Comparison of ENCODE assay signal across 23 cellular contexts in the genomic region with DNA sequence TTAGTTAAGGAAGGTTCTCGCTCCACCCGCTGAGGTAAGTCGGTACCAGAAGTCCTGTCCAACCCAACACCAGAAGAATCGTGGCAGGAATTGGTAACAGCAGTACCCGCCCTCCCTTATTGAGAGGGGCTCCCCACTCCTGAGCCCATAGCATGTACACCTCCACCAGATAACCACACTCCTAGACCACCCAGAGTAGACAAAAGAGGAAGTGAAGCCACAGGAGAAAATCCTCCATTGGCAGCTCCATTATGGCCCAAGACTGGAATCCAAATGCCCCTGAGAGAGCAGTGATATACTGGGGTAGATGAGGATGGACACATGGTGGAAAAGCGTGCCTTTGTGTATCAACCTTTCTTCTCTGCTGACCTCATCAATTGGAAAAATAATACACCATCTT.
DNase-seq lines count a peak whose midpoint lies in the region; ATAC-seq and TF ChIP-seq lines count a peak whose summit lies in the region.
"Had no signal": no experiment of that assay in that cellular context is flagged by ENCODE, and none has a peak within 500 bp of the region (broad histone marks: within the 10 kb centered on the region; RNA-seq: fewer than 3 reads in every experiment).

No MANE protein-coding gene starts in this region.

- peak overlapping the region; percentile 84 to 94 (median 88) for H3K4me3 Mint-ChIP-seq in IgD-negative memory B cell
- peak overlapping the region; percentile 83 for H3K4me3 Mint-ChIP-seq in activated B cell treated with CpG ODN at 0.5 μM for 24 hours
- H3K4me3 Mint-ChIP-seq in neural crest cell, result no peak overlapping the region
- H3K4me3 Mint-ChIP-seq: CD4-positive, alpha-beta memory T cell; T-cell had no signal

- CTCF ChIA-PET in activated B cell treated with CpG ODN at 0.5 μM for 24 hours (lab: Charles Lee), result no interaction called here

- H3K4me3 ChIP-seq in GM08714 (ENCODE audit: low read length), result peak overlapping the region; percentile 65; the same call in 1 of the 2 replicates
- H3K4me3 ChIP-seq: PC-9, SJSA1 had no signal

- TF ChIP-seq CTCF in activated B cell treated with CpG ODN at 0.5 μM for 24 hours (IDR thresholded peaks at IDR 0.05), result no peak
- no peak for TF ChIP-seq CTCF in neural crest cell (conservative IDR thresholded peaks at IDR 0.05)

- intact Hi-C loops in activated B cell treated with CpG ODN at 0.5 μM for 24 hours (cut with micrococcal nuclease), result loop anchor here (2.0 to 10.0 kb wide), 5 partner anchors 16 to 1010 kb away; a partner anchor contains a TSS

- H3K4me1 Mint-ChIP-seq in IgD-negative memory B cell, result peaks cover 69 to 91% (median 75%) of the 10 kb centered on the region in 3 donors
- peaks cover 97% of the 10 kb centered on the region for H3K4me1 Mint-ChIP-seq in activated B cell treated with CpG ODN at 0.5 μM for 24 hours
- no peaks in the 10 kb centered on the region for H3K4me1 Mint-ChIP-seq in neural crest cell
- H3K4me1 Mint-ChIP-seq: CD4-positive, alpha-beta memory T cell had no signal

- ATAC-seq in activated B cell treated with CpG ODN at 0.5 μM for 24 hours (ENCODE audit: low read depth), result no peak
- ATAC-seq: Right ventricle myocardium inferior, T-cell had no signal

- H3K9me3 Mint-ChIP-seq in IgD-negative memory B cell (peaks cover 0 to 4% (median 2%) of the 10 kb centered on the region in 3 donors), activated B cell treated with CpG ODN at 0.5 μM for 24 hours (peaks cover 6% of the 10 kb centered on the region), neural crest cell (no peaks in the 10 kb centered on the region)
- H3K9me3 Mint-ChIP-seq: T-cell had no signal

- H3K27me3 Mint-ChIP-seq in IgD-negative memory B cell, result no peaks in the 10 kb centered on the region
- no peaks in the 10 kb centered on the region for H3K27me3 Mint-ChIP-seq in activated B cell treated with CpG ODN at 0.5 μM for 24 hours
- H3K27me3 Mint-ChIP-seq in neural crest cell (ENCODE audit: low read depth), result peaks cover 12% of the 10 kb centered on the region

- DNase-seq in activated B cell treated with CpG ODN at 0.5 μM for 24 hours (no peak), neural crest cell (ENCODE audit: low read depth, low spot score) (no peak), NCI-H446 treated with DMSO at 0.1 percent for 48 hours (lab: John Stamatoyannopoulos, UW) (no peak), anterior cingulate cortex (lab: John Stamatoyannopoulos, UW) (no peak), NCI-H2029 treated with DMSO at 0.1 percent for 48 hours (lab: John Stamatoyannopoulos, UW) (no peak)
- DNase-seq: AML-193; C1 segment of cervical spinal cord; CD4-positive, alpha-beta memory T cell; COR-L47; DMS53; KBM-7; NCI-H1092 treated with DMSO at 0.1 percent for 48 hours; NCI-H1436; NCI-H187 treated with DMSO at 0.1 percent for 48 hours; NCI-H2107; NCI-H524 treated with DMSO at 0.1 percent for 48 hours; NCI-H774; PC-9; T-cell had no signal

- POLR2A ChIA-PET in activated B cell treated with CpG ODN at 0.5 μM for 24 hours (lab: Charles Lee), result interaction anchor here (1.0 kb wide), 1 partner anchor 364 kb away, joined by 4 read pairs; no protein-coding TSS in a partner anchor

- peaks cover 12% of the 10 kb centered on the region for H3K36me3 Mint-ChIP-seq in IgD-negative memory B cell
- H3K36me3 Mint-ChIP-seq in activated B cell treated with CpG ODN at 0.5 μM for 24 hours (ENCODE audit: low read depth), result peaks cover 35% of the 10 kb centered on the region
- H3K36me3 Mint-ChIP-seq in neural crest cell (ENCODE audit: low read depth), result no peaks in the 10 kb centered on the region
- H3K36me3 Mint-ChIP-seq: CD4-positive, alpha-beta memory T cell; T-cell had no signal

- H3K27ac Mint-ChIP-seq in IgD-negative memory B cell (peak overlapping the region; percentile 17 to 92 (median 89)), activated B cell treated with CpG ODN at 0.5 μM for 24 hours (peak overlapping the region; percentile 91), neural crest cell (ENCODE audit: unreplicated experiment) (peak overlapping the region; percentile 15)
- H3K27ac Mint-ChIP-seq: CD4-positive, alpha-beta memory T cell; T-cell had no signal

Comparison
In these comparisons a context has a peak if more than half of its experiments do, and no peak if none do; other contexts are left out.
1. H3K27ac Mint-ChIP-seq: peak in every context shown above with its lines; median percentile 91 in activated B cell treated with CpG ODN at 0.5 μM for 24 hours; 89 in IgD-negative memory B cell; 15 in neural crest cell.